In the genomic region with DNA sequence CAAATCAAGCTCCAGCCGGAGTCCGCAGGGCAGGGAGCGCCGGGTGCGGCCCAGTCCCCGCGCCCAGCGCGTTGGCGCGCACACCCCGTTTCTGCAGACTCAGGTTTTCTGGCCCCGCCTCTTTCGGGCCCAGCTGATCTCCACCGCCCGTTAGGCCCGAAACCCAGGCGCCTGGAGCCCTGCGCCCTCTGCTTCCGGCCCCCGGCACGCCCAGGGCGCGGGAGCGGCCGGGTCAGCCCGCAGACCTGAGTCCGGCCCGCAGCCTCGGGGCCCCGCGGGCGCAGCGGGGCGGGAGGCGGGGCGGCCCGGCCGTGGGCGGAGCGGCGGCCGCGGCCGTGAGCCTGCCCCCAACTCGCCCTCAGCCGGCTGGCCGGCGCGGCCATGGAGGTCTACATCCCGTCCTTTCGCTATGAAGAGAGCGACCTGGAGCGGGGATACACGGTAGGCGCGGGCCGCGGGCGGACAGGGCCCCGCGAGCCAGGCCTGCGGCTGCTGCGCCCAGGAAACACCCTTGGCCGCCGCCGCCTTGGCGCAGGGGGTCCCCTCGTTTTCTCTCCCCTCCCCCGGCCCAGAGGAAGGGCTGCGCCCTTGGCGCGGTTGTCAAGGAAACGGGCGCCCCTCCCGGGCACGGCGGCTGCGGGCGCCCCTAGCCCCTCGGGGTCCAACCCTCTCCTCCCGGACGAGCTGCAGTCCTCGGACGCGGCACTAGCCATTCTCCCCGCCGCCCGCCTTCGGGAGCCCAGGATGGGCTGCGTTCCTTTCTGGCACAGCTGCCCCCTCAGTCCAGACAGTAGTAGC, we compare ENCODE assay signal across 8 cellular contexts. TPM values are rescaled to one million over a fixed set of nuclear protein-coding genes. Genes with fewer than 3 reads are reported as not detected.
A peak's percentile ranks its signal among the peaks of the same experiment; 100 is the strongest.
DNase-seq lines count a peak whose midpoint lies in the region; TF ChIP-seq lines count a peak whose summit lies in the region.

A gene with protein sequence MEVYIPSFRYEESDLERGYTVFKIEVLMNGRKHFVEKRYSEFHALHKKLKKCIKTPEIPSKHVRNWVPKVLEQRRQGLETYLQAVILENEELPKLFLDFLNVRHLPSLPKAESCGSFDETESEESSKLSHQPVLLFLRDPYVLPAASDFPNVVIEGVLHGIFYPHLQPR (plus strand): TSS at position 361 of the 798 bp plus-strand sequence. CDS start 21 bp downstream, at position 382.

- H4K20me1 ChIP-seq in hepatocyte (ENCODE audit: insufficient read depth, poor library complexity, severe bottlenecking) = no peaks in the 10 kb centered on the region

- H3K4me3 Mint-ChIP-seq in T-helper 2 cell treated with Interferon-gamma antibody and Interleukin-4, amounts not matched to agents 5 μg/mL and 100 μg/mL, for 36 hours = peak within 1 kb of the TSS; percentile 87

- peaks cover 36% of the 10 kb centered on the region for H3K79me2 ChIP-seq in hepatocyte

- no peak for TF ChIP-seq POLR2A in vagina (IDR thresholded peaks at IDR 0.05)

- H3K27me3 ChIP-seq in MG63 (no peaks in the 10 kb centered on the region), hepatocyte (no peaks in the 10 kb centered on the region), rectal smooth muscle tissue (ENCODE audit: control insufficient read depth, insufficient read depth, low read length) (no peaks in the 10 kb centered on the region), vagina (no peaks in the 10 kb centered on the region)

- no peak within 1 kb of the TSS for H3K27ac Mint-ChIP-seq in T-helper 2 cell treated with Interferon-gamma antibody and Interleukin-4, amounts not matched to agents 5 μg/mL and 100 μg/mL, for 36 hours

- H3K4me1 Mint-ChIP-seq in T-helper 2 cell treated with Interferon-gamma antibody and Interleukin-4, amounts not matched to agents 5 μg/mL and 100 μg/mL, for 36 hours (ENCODE audit: low read depth) = peaks cover 19% of the 10 kb centered on the region

- in situ Hi-C loops in astrocyte of the cerebellum (cut with HindIII; ENCODE audit: low sequenced_read_pairs) = no loop called here

- intact Hi-C loops in vagina (cut with DNase I) = no loop called here

- H3K4me3 ChIP-seq in GM12875 (ENCODE audit: low read depth, low read length) (peak within 1 kb of the TSS; percentile 73), MG63 (peak within 1 kb of the TSS; percentile 86), astrocyte of the cerebellum (ENCODE audit: low read depth, low read length) (peak within 1 kb of the TSS; percentile 77), hepatocyte (peak within 1 kb of the TSS; percentile 99), rectal smooth muscle tissue (ENCODE audit: low read length) (peak within 1 kb of the TSS; percentile 84), vagina (peak within 1 kb of the TSS; percentile 76 to 90)

- no peaks in the 10 kb centered on the region for H3K9me3 ChIP-seq in MG63
- H3K9me3 ChIP-seq in hepatocyte (ENCODE audit: low read depth) = no peaks in the 10 kb centered on the region
- H3K9me3 ChIP-seq in vagina = no peaks in the 10 kb centered on the region

- peak within 1 kb of the TSS; percentile 77 for H3K4me2 ChIP-seq in hepatocyte

- peak within 1 kb of the TSS; percentile 89 for H2AFZ ChIP-seq in hepatocyte

- no peak for TF ChIP-seq CTCF in GM12875 (IDR thresholded peaks at IDR 0.05; ENCODE audit: borderline replicate concordance, insufficient read depth, low read depth, low read length)
- TF ChIP-seq CTCF in astrocyte of the cerebellum (IDR thresholded peaks at IDR 0.05; ENCODE audit: low read depth, low read length, missing control alignments) = no peak
- TF ChIP-seq CTCF in hepatocyte (IDR thresholded peaks at IDR 0.05; ENCODE audit: poor library complexity) = no peak
- no peak for TF ChIP-seq CTCF in vagina (IDR thresholded peaks at IDR 0.05)

- H3K9me3 Mint-ChIP-seq in T-helper 2 cell treated with Interferon-gamma antibody and Interleukin-4, amounts not matched to agents 5 μg/mL and 100 μg/mL, for 36 hours = no peaks in the 10 kb centered on the region

- H3K27me3 Mint-ChIP-seq in T-helper 2 cell treated with Interferon-gamma antibody and Interleukin-4, amounts not matched to agents 5 μg/mL and 100 μg/mL, for 36 hours (ENCODE audit: low read depth) = peaks cover 22% of the 10 kb centered on the region

- H3K36me3 ChIP-seq in MG63 (no peaks in the 10 kb centered on the region), hepatocyte (replicated peaks; ENCODE audit: insufficient read depth, low read depth) (no peaks in the 10 kb centered on the region), rectal smooth muscle tissue (ENCODE audit: control insufficient read depth, insufficient read depth, low read length) (no peaks in the 10 kb centered on the region), vagina (no peaks in the 10 kb centered on the region)

- H3K9me2 ChIP-seq in hepatocyte (replicated peaks; ENCODE audit: insufficient read depth) = no peaks in the 10 kb centered on the region

- H3K4me1 ChIP-seq in hepatocyte (ENCODE audit: insufficient read depth) (peaks cover 27% of the 10 kb centered on the region), rectal smooth muscle tissue (ENCODE audit: control insufficient read depth, insufficient read depth, low read length) (peaks cover 4% of the 10 kb centered on the region), vagina (peaks cover 46% of the 10 kb centered on the region)

- peak; percentile 72 for DNase-seq in HCEC 1CT
- peak; percentile 94 for DNase-seq in MG63
- peak; percentile 71 for DNase-seq in T-helper 2 cell treated with Interferon-gamma antibody and Interleukin-4, amounts not matched to agents 5 μg/mL and 100 μg/mL, for 36 hours (ENCODE audit: low spot score)
- DNase-seq in astrocyte of the cerebellum (ENCODE audit: low read depth) = no peak
- DNase-seq in hepatocyte (ENCODE audit: low spot score) = peak; percentile 91
- no peak for DNase-seq in vagina (ENCODE audit: extremely low spot score in 2 of 2)

- 1% methylated on average over 54 of the region's 91 CpGs for WGBS in hepatocyte (ENCODE audit: low lambda C conversion rate, missing lambda C conversion rate)

- H3K36me3 Mint-ChIP-seq in T-helper 2 cell treated with Interferon-gamma antibody and Interleukin-4, amounts not matched to agents 5 μg/mL and 100 μg/mL, for 36 hours (ENCODE audit: low read depth) = no peaks in the 10 kb centered on the region

- H3K27ac ChIP-seq in hepatocyte (peak within 1 kb of the TSS; percentile 94), rectal smooth muscle tissue (ENCODE audit: low read depth, low read length) (peak within 1 kb of the TSS; percentile 65), vagina (peak within 1 kb of the TSS; percentile 88)

- H3K9ac ChIP-seq in rectal smooth muscle tissue (ENCODE audit: low read length) = peak within 1 kb of the TSS; percentile 72

RNA-seq across cellular contexts. Expression of the gene that starts here (rescaled TPM):
- 21.8 and 27.3 TPM in 2 replicates for total RNA-seq in MG63 (2014; rRNA removed; shearing (Covaris generic); ENCODE audit: low replicate concordance)
- 26.9 and 38.2 TPM in 2 replicates for total RNA-seq in hepatocyte
- 28.8 and 33.3 TPM in 2 replicates for polyA plus RNA-seq in hepatocyte
- total RNA-seq in vagina = 19.4 TPM

Comparison
In these comparisons a context has a peak if more than half of its experiments do, and no peak if none do; other contexts are left out.
1. DNase-seq: peak in HCEC 1CT (single experiment), MG63 (single experiment), T-helper 2 cell treated with Interferon-gamma antibody and Interleukin-4, amounts not matched to agents 5 μg/mL and 100 μg/mL, for 36 hours (single experiment) and hepatocyte (single experiment); none in astrocyte of the cerebellum (single experiment) and vagina (0 of 2).
2. Peak in every context shown above with its lines, with median percentiles within 50 percentile points of each other: H3K4me3 ChIP-seq and H3K27ac ChIP-seq.